11 cellular contexts compared by ENCODE assay signal in genomic region chr10:88062385-88062784, GRCh38.
DNase-seq lines count a peak whose midpoint lies in the region; ATAC-seq and TF ChIP-seq lines count a peak whose summit lies in the region.
"Had no signal": no experiment of that assay in that cellular context is flagged by ENCODE, and none has a peak within 500 bp of the region (broad histone marks: within the 10 kb centered on the region; RNA-seq: fewer than 3 reads in every experiment).

No MANE protein-coding gene starts in this region.

- in situ Hi-C loops in mammary epithelial cell (cut with MboI; ENCODE audit: low sequenced_read_pairs in 2 of 2): no loop called here

- peak overlapping the region; percentile 70 for H2AFZ ChIP-seq in mammary epithelial cell (ENCODE audit: low read depth, low read length)

- no peaks in the 10 kb centered on the region for H3K27me3 ChIP-seq in mammary epithelial cell (ENCODE audit: insufficient read depth, low read length)
- no peaks in the 10 kb centered on the region for H3K27me3 ChIP-seq in uterus
- H3K27me3 ChIP-seq: foreskin keratinocyte had no signal

- H3K79me2 ChIP-seq in mammary epithelial cell (ENCODE audit: insufficient read depth, low read length): no peaks in the 10 kb centered on the region

- 66% methylated on average over 6 of the region's 6 CpGs for WGBS in mammary epithelial cell (ENCODE audit: low coverage, missing lambda C conversion rate)

- TF ChIP-seq CTCF in mammary epithelial cell (conservative IDR thresholded peaks at IDR 0.05 in 1 of 2, IDR thresholded peaks at IDR 0.05 in 1 of 2; ENCODE audit: extremely low read depth in 1 of 2, insufficient read depth in 1 of 2, low read depth in 1 of 2, low read length in 2 of 2) (no peak), mucosa of descending colon (IDR thresholded peaks at IDR 0.05) (no peak), uterus (IDR thresholded peaks at IDR 0.05) (no peak)

- intact Hi-C loops in Right ventricle myocardium inferior (cut with DNase I) (loop anchor here (5.0 to 10.0 kb wide), 2 partner anchors 85 to 198 kb away; partner anchors contain the start of genes KLLN and PTEN), left cardiac atrium (cut with DNase I) (no loop called here), mammary epithelial cell (cut with micrococcal nuclease) (no loop called here), mucosa of descending colon (cut with DNase I, micrococcal nuclease) (no loop called here), uterus (cut with DNase I; ENCODE audit: low total_unique reads) (no loop called here)

- no peak overlapping the region for H3K9ac ChIP-seq in mammary epithelial cell (ENCODE audit: insufficient read depth, low read length)

- no peaks in the 10 kb centered on the region for H3K36me3 ChIP-seq in mammary epithelial cell (ENCODE audit: insufficient read depth, low read length)
- no peaks in the 10 kb centered on the region for H3K36me3 ChIP-seq in mucosa of descending colon (ENCODE audit: low read depth)
- H3K36me3 ChIP-seq in uterus: no peaks in the 10 kb centered on the region

- H3K4me2 ChIP-seq in mammary epithelial cell (ENCODE audit: insufficient read depth, low read depth, low read length): no peak overlapping the region

- dilution Hi-C loops in mammary epithelial cell (cut with HindIII; ENCODE audit: low sequenced_read_pairs): no loop called here

- CTCF ChIA-PET in mammary epithelial cell (lab: Charles Lee; ENCODE audit: low non-redundant PET): no interaction called here

- DNase-seq in Right ventricle myocardium inferior (ENCODE audit: missing footprints) (no peak), left cardiac atrium (no peak), mammary epithelial cell (no peak), mucosa of descending colon (no peak), uterus (no peak), NCI-H82 treated with DMSO at 0.1 percent for 48 hours (lab: John Stamatoyannopoulos, UW; ENCODE audit: unreplicated experiment) (no peak)
- DNase-seq: activated naive CD8-positive, alpha-beta T cell treated with anti-CD3 and anti-CD28 coated beads, Interleukin-2, amount 10 ng/mL, durations not matched to agents 7 days and 5 days; foreskin keratinocyte; NCI-H82 had no signal

- no TSS peak for BruUV-seq in mammary epithelial cell (replicated peaks; lab: Mats Ljungman, UMichigan)

- H3K4me1 ChIP-seq in mammary epithelial cell (ENCODE audit: insufficient read depth, low read length) (no peaks in the 10 kb centered on the region), mucosa of descending colon (ENCODE audit: low read depth) (peaks cover 7% of the 10 kb centered on the region), uterus (peaks cover 0 to 6% of the 10 kb centered on the region in 2 donors)
- H3K4me1 ChIP-seq: foreskin keratinocyte had no signal

- no peaks in the 10 kb centered on the region for H4K20me1 ChIP-seq in mammary epithelial cell (ENCODE audit: insufficient read depth, low read length)

- ATAC-seq in Right ventricle myocardium inferior (peak; percentile 20), left cardiac atrium (no peak), mucosa of descending colon (peak; percentile 10), HG03135 (IDR thresholded peaks at IDR 0.05; ENCODE audit: unreplicated experiment) (no peak), GM21447 (IDR thresholded peaks at IDR 0.05; ENCODE audit: unreplicated experiment) (no peak)
- ATAC-seq: foreskin keratinocyte had no signal

- TF ChIP-seq POLR2A in uterus (IDR thresholded peaks at IDR 0.05): no peak

- no peak overlapping the region for H3K27ac ChIP-seq in mammary epithelial cell (ENCODE audit: insufficient read depth, low read depth, low read length)
- peak overlapping the region; percentile 65 to 76 for H3K27ac ChIP-seq in uterus
- H3K27ac ChIP-seq: foreskin keratinocyte had no signal

- no peaks in the 10 kb centered on the region for H3K9me3 ChIP-seq in mammary epithelial cell (replicated peaks; ENCODE audit: insufficient read depth, low read length)
- no peaks in the 10 kb centered on the region for H3K9me3 ChIP-seq in mucosa of descending colon
- H3K9me3 ChIP-seq in uterus: no peaks in the 10 kb centered on the region

- H3K4me3 ChIP-seq in mammary epithelial cell (replicated peaks in 1 of 3; ENCODE audit: insufficient read depth in 1 of 3, low read depth in 2 of 3, low read length in 3 of 3): no peak overlapping the region
- H3K4me3 ChIP-seq in mucosa of descending colon: no peak overlapping the region
- no peak overlapping the region for H3K4me3 ChIP-seq in uterus

Comparison
In these comparisons a context has a peak if more than half of its experiments do, and no peak if none do; other contexts are left out.
1. ATAC-seq: peak in Right ventricle myocardium inferior (single experiment) and mucosa of descending colon (single experiment); none in left cardiac atrium (0 of 2), HG03135 (single experiment) and GM21447 (single experiment).